In the genomic region with DNA sequence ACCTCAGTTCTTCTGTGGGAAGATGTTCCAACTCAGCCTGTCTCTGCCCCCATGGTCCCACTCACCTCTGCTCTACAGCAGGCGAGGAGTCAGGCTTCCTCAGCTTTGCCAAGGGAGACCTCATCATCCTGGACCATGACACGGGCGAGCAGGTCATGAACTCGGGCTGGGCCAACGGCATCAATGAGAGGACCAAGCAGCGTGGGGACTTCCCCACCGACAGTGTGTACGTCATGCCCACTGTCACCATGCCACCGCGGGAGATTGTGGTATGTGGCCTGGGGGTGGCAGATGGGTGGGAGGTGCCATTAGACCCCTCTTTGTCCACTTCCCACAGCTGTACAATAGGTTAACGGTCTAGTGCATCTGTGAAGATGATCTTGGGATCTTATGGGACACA, we compare ENCODE assay signal across 15 cellular contexts.
"Had no signal": no experiment of that assay in that cellular context is flagged by ENCODE, and none has a peak within 500 bp of the region (broad histone marks: within the 10 kb centered on the region; RNA-seq: fewer than 3 reads in every experiment).

No MANE protein-coding gene starts in this region.

- H3K36me3 Mint-ChIP-seq: neural progenitor cell; stimulated activated naive B cell treated with anti-CD40 and anti-IgM and Interleukin-4, amounts not matched to agents 10 μg/mL and 1 μg/mL and 100 μg/mL, for 72 hours had no signal

- H3K4me1 ChIP-seq: gastrocnemius medialis, neural progenitor cell, parathyroid adenoma had no signal

- H3K27ac ChIP-seq: cardiac muscle cell, gastrocnemius medialis, neural progenitor cell, parathyroid adenoma had no signal

- H3K4me3 Mint-ChIP-seq: neural progenitor cell; stimulated activated naive B cell treated with anti-CD40 and anti-IgM and Interleukin-4, amounts not matched to agents 10 μg/mL and 1 μg/mL and 100 μg/mL, for 72 hours; T-helper 2 cell treated with Interferon-gamma antibody and Interleukin-4, amounts not matched to agents 5 μg/mL and 100 μg/mL, for 36 hours had no signal

- H3K9me3 ChIP-seq: gastrocnemius medialis had no signal

- H3K4me3 ChIP-seq: cardiac muscle cell, gastrocnemius medialis, neural progenitor cell had no signal

- H3K27me3 ChIP-seq: cardiac muscle cell, gastrocnemius medialis, neural progenitor cell had no signal

- DNase-seq: activated CD4-positive, alpha-beta T cell treated with anti-CD3 and anti-CD28 coated beads, Interleukin-2, amount 50 U/mL, for 4 hours; activated CD4-positive, CD25-positive, alpha-beta regulatory T cell; activated naive CD4-positive, alpha-beta T cell treated with Interleukin-2 at 50 U/mL for 16 hours; erythroblast; stimulated activated CD4-positive, alpha-beta T cell treated with anti-CD3 and anti-CD28 coated beads, Interleukin-2, amount 100 ng/mL, for 48 hours; stimulated activated naive B cell treated with anti-CD40 and anti-IgM and Interleukin-4, amounts not matched to agents 10 μg/mL and 1 μg/mL and 100 μg/mL, for 72 hours; SW 1271; trophoblast cell had no signal

- FAIRE-seq: islet of Langerhans had no signal

- H3K27ac Mint-ChIP-seq: stimulated activated naive B cell treated with anti-CD40 and anti-IgM and Interleukin-4, amounts not matched to agents 10 μg/mL and 1 μg/mL and 100 μg/mL, for 72 hours; T-helper 2 cell treated with Interferon-gamma antibody and Interleukin-4, amounts not matched to agents 5 μg/mL and 100 μg/mL, for 36 hours had no signal

- H3K36me3 ChIP-seq: cardiac muscle cell, gastrocnemius medialis, neural progenitor cell had no signal

- H3K9me3 Mint-ChIP-seq: neural progenitor cell; stimulated activated naive B cell treated with anti-CD40 and anti-IgM and Interleukin-4, amounts not matched to agents 10 μg/mL and 1 μg/mL and 100 μg/mL, for 72 hours; T-helper 2 cell treated with Interferon-gamma antibody and Interleukin-4, amounts not matched to agents 5 μg/mL and 100 μg/mL, for 36 hours had no signal

- ATAC-seq: gastrocnemius medialis; left colon; stimulated activated naive B cell treated with anti-CD40 and anti-IgM and Interleukin-4, amounts not matched to agents 10 μg/mL and 1 μg/mL and 100 μg/mL, for 72 hours had no signal
